1 cellular context compared by ENCODE assay signal in genomic region chr14:99667821-99668220, GRCh38.
TF ChIP-seq lines count a peak whose summit lies in the region.

No MANE protein-coding gene starts in this region.

TF ChIP-seq in K562, 482 proteins besides CTCF, POLR2A, EP300 and RAD21 (continued from another document):
- TF ChIP-seq, protein P1, sequence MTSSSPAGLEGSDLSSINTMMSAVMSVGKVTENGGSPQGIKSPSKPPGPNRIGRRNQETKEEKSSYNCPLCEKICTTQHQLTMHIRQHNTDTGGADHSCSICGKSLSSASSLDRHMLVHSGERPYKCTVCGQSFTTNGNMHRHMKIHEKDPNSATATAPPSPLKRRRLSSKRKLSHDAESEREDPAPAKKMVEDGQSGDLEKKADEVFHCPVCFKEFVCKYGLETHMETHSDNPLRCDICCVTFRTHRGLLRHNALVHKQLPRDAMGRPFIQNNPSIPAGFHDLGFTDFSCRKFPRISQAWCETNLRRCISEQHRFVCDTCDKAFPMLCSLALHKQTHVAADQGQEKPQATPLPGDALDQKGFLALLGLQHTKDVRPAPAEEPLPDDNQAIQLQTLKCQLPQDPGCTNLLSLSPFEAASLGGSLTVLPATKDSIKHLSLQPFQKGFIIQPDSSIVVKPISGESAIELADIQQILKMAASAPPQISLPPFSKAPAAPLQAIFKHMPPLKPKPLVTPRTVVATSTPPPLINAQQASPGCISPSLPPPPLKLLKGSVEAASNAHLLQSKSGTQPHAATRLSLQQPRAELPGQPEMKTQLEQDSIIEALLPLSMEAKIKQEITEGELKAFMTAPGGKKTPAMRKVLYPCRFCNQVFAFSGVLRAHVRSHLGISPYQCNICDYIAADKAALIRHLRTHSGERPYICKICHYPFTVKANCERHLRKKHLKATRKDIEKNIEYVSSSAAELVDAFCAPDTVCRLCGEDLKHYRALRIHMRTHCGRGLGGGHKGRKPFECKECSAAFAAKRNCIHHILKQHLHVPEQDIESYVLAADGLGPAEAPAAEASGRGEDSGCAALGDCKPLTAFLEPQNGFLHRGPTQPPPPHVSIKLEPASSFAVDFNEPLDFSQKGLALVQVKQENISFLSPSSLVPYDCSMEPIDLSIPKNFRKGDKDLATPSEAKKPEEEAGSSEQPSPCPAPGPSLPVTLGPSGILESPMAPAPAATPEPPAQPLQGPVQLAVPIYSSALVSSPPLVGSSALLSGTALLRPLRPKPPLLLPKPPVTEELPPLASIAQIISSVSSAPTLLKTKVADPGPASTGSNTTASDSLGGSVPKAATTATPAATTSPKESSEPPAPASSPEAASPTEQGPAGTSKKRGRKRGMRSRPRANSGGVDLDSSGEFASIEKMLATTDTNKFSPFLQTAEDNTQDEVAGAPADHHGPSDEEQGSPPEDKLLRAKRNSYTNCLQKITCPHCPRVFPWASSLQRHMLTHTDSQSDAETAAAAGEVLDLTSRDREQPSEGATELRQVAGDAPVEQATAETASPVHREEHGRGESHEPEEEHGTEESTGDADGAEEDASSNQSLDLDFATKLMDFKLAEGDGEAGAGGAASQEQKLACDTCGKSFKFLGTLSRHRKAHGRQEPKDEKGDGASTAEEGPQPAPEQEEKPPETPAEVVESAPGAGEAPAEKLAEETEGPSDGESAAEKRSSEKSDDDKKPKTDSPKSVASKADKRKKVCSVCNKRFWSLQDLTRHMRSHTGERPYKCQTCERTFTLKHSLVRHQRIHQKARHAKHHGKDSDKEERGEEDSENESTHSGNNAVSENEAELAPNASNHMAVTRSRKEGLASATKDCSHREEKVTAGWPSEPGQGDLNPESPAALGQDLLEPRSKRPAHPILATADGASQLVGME (CRISPR knock-in tag; IDR thresholded peaks at IDR 0.05): no peak
- no peak for TF ChIP-seq ARNT (IDR thresholded peaks at IDR 0.05)
- TF ChIP-seq ZBTB26 (CRISPR knock-in tag; IDR thresholded peaks at IDR 0.05): no peak
- TF ChIP-seq, protein P2, sequence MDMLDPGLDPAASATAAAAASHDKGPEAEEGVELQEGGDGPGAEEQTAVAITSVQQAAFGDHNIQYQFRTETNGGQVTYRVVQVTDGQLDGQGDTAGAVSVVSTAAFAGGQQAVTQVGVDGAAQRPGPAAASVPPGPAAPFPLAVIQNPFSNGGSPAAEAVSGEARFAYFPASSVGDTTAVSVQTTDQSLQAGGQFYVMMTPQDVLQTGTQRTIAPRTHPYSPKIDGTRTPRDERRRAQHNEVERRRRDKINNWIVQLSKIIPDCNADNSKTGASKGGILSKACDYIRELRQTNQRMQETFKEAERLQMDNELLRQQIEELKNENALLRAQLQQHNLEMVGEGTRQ (CRISPR knock-in tag; IDR thresholded peaks at IDR 0.05): 0 out of 2 replicates have a peak, but pooled peaks have one; percentile 44
- TF ChIP-seq BHLHE40 (IDR thresholded peaks at IDR 0.05; ENCODE audit: low read length): peak; percentile 76
- TF ChIP-seq STAT5A (IDR thresholded peaks at IDR 0.05; ENCODE audit: borderline replicate concordance, low read length): no peak
- TF ChIP-seq SPI1 (IDR thresholded peaks at IDR 0.05; ENCODE audit: borderline replicate concordance, low read depth, low read length): peak; percentile 97
- TF ChIP-seq ESRRA (IDR thresholded peaks at IDR 0.05; ENCODE audit: borderline replicate concordance, low read depth): no peak
- TF ChIP-seq ELF1 (tag; IDR thresholded peaks at IDR 0.05): peak; percentile 54
- TF ChIP-seq STAT6 (CRISPR knock-in tag; IDR thresholded peaks at IDR 0.05): no peak
- no peak for TF ChIP-seq ZNF175 (CRISPR knock-in tag; IDR thresholded peaks at IDR 0.05; ENCODE audit: low read depth)
- no peak for TF ChIP-seq PTRF (tag; IDR thresholded peaks at IDR 0.05)
- TF ChIP-seq C11orf30 (IDR thresholded peaks at IDR 0.05; ENCODE audit: low read depth): no peak
- no peak for TF ChIP-seq HBP1 (CRISPR knock-in tag; IDR thresholded peaks at IDR 0.05)
- no peak for TF ChIP-seq ELF4 (CRISPR knock-in tag; IDR thresholded peaks at IDR 0.05)
- TF ChIP-seq, protein P3, sequence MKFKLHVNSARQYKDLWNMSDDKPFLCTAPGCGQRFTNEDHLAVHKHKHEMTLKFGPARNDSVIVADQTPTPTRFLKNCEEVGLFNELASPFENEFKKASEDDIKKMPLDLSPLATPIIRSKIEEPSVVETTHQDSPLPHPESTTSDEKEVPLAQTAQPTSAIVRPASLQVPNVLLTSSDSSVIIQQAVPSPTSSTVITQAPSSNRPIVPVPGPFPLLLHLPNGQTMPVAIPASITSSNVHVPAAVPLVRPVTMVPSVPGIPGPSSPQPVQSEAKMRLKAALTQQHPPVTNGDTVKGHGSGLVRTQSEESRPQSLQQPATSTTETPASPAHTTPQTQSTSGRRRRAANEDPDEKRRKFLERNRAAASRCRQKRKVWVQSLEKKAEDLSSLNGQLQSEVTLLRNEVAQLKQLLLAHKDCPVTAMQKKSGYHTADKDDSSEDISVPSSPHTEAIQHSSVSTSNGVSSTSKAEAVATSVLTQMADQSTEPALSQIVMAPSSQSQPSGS (CRISPR knock-in tag; IDR thresholded peaks at IDR 0.05): no peak
- TF ChIP-seq ZNF24 (IDR thresholded peaks at IDR 0.05): no peak
